8 cellular contexts compared by ENCODE assay signal in the genomic region with DNA sequence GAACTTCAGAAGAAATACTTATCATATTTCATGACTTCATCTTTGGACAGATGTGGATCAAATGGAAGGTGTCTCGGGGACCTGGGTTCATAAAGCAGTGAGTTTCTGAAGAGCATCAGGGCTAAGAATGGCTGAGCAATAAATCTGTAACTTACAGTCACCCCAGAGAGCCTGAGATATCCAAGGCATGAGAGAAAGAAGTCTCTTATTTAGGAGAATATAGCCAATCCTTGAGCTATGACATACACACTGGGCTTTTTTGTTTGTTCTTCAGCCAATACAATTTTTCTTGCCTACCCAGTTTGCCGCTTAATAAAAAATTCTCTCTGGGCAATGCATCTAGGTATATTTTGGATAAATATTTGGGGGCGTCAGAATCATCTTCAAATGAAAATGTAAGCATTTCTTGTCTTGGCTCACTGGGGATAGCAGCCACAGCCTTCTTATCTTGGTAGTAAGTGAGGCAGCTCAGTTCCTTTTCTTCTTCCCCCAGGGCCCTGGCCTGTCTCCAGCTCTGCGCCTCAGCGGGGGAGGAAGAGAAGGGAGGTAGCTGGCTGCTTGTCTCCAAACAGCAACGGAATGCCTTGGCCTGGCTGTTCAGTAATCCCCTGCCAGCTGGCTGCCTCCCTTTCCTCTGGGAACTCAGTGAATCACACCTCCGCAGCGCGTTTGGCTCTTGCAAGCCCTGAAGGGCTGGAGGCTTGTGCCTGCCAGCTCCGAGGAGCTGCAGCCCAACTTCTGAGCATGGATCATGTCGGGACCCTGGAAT.
A peak's percentile ranks its signal among the peaks of the same experiment; 100 is the strongest.
DNase-seq lines count a peak whose midpoint lies in the region; ATAC-seq and TF ChIP-seq lines count a peak whose summit lies in the region.

No MANE protein-coding gene starts in this region.

- intact Hi-C loops in thyroid gland (cut with DNase I) = no loop called here

- no peaks in the 10 kb centered on the region for H3K27me3 ChIP-seq in thyroid gland

- peak overlapping the region; percentile 17 to 52 (median 27) for H3K27ac ChIP-seq in thyroid gland

- H3K4me1 ChIP-seq in thyroid gland = peaks cover 25 to 37% of the 10 kb centered on the region in 2 donors

- no peak overlapping the region for H3K4me3 ChIP-seq in choroid plexus epithelial cell (ENCODE audit: low read depth, low read length)
- H3K4me3 ChIP-seq in thyroid gland (replicated peaks in 1 of 3) = no peak overlapping the region

- DNase-seq in AG09319 (ENCODE audit: extremely low read depth, low read depth) (peak; percentile 96), NCI-H226 (peak; percentile 100), choroid plexus epithelial cell (ENCODE audit: low read depth) (peak; percentile 99), left lobe of liver (ENCODE audit: low spot score) (peak; percentile 66), thyroid gland (peak; percentile 97 to 99), NOMO-1 (lab: John Stamatoyannopoulos, UW; ENCODE audit: unreplicated experiment in 2 of 2) (no peak)

- no peaks in the 10 kb centered on the region for H3K36me3 ChIP-seq in thyroid gland

- TF ChIP-seq POLR2A in thyroid gland (IDR thresholded peaks at IDR 0.05) = no peak

- 13% methylated on average over 9 to 11 of the region's 11 CpGs for WGBS in thyroid gland, 2 donors

- no peaks in the 10 kb centered on the region for H3K9me3 ChIP-seq in thyroid gland

- ATAC-seq in left lobe of liver (peak; percentile 76), HG02970 (IDR thresholded peaks at IDR 0.05; ENCODE audit: low FRiP score, unreplicated experiment) (no peak), HG03045 (IDR thresholded peaks at IDR 0.05; ENCODE audit: unreplicated experiment) (no peak)

- TF ChIP-seq CTCF in AG09319 (IDR thresholded peaks at IDR 0.05; ENCODE audit: low read depth, low read length) = no peak
- TF ChIP-seq CTCF in choroid plexus epithelial cell (conservative IDR thresholded peaks at IDR 0.05; ENCODE audit: low read depth, low read length) = no peak
- TF ChIP-seq CTCF in thyroid gland (IDR thresholded peaks at IDR 0.05) = no peak

Comparison
In these comparisons a context has a peak if more than half of its experiments do, and no peak if none do; other contexts are left out.
1. DNase-seq: peak in AG09319 (single experiment), NCI-H226 (single experiment), choroid plexus epithelial cell (single experiment), left lobe of liver (single experiment) and thyroid gland (2 of 2); none in NOMO-1 (0 of 2).